Comparison of ENCODE assay signal across 8 cellular contexts in genomic region chr6:35688605-35689322, GRCh38. TPM values are rescaled to one million over a fixed set of nuclear protein-coding genes. Genes with fewer than 3 reads are reported as not detected.
DNase-seq lines count a peak whose midpoint lies in the region; ATAC-seq and TF ChIP-seq lines count a peak whose summit lies in the region.

Gene FKBP5, minus strand, starts transcription at chr6:35688915. Its CDS starts 46,091 bp downstream, at chr6:35642824.

- H3K9ac ChIP-seq in IMR-90 (ENCODE audit: low read depth, low read length) (peak within 1 kb of the TSS; percentile 65; the same call in 1 of the 2 replicates), subcutaneous abdominal adipose tissue (ENCODE audit: low read length in 5 of 5) (peak within 1 kb of the TSS; percentile 39 to 92 (median 86))

- peaks cover 2% of the 10 kb centered on the region; the same call in 1 of the 2 replicates for H3K9me1 ChIP-seq in IMR-90 (ENCODE audit: insufficient read depth, low read length)

- no peak within 1 kb of the TSS for H2BK120ac ChIP-seq in IMR-90 (ENCODE audit: low read depth, low read length)

- peak within 1 kb of the TSS; percentile 87 for H2AK9ac ChIP-seq in IMR-90 (replicated peaks; ENCODE audit: low read depth, low read length, poor library complexity)

- H3K56ac ChIP-seq in IMR-90 (ENCODE audit: extremely low read depth, insufficient read depth, low read length) = no peak within 1 kb of the TSS

- DNase-seq in DMS153 (lab: John Stamatoyannopoulos, UW) = peak; percentile 76
- peak; percentile 80 for DNase-seq in IMR-90
- peak; percentile 86 for DNase-seq in activated gamma-delta T cell treated with anti-CD3 and anti-CD28 coated beads, Interleukin-2, amount 50 U/mL, for 16 hours (ENCODE audit: low read depth)
- DNase-seq in foreskin keratinocyte = peak; percentile 44 to 68

- no peak for TF ChIP-seq CTCF in IMR-90 (conservative IDR thresholded peaks at IDR 0.05; ENCODE audit: low read depth, low read length)
- no peak for TF ChIP-seq CTCF in foreskin keratinocyte (conservative IDR thresholded peaks at IDR 0.05)

- H3K4ac ChIP-seq in IMR-90 (ENCODE audit: low read depth, low read length) = no peak within 1 kb of the TSS

- H3K27me3 ChIP-seq in IMR-90 (ENCODE audit: control insufficient read depth, insufficient read depth, low read length) = no peaks in the 10 kb centered on the region
- no peaks in the 10 kb centered on the region for H3K27me3 ChIP-seq in foreskin keratinocyte
- H3K27me3 ChIP-seq in neuron (ENCODE audit: insufficient read depth, low read length) = no peaks in the 10 kb centered on the region
- H3K27me3 ChIP-seq in subcutaneous abdominal adipose tissue (ENCODE audit: control insufficient read depth in 5 of 5, insufficient read depth in 4 of 5, low read length in 5 of 5) = no peaks in the 10 kb centered on the region

- H2AFZ ChIP-seq in IMR-90 (replicated peaks; ENCODE audit: low read length, poor library complexity) (peak within 1 kb of the TSS; percentile 95), neuron (ENCODE audit: low read depth, low read length) (peak within 1 kb of the TSS; percentile 85)

- peak; percentile 82 for ATAC-seq in GM21515 (IDR thresholded peaks at IDR 0.05; ENCODE audit: unreplicated experiment)
- ATAC-seq in IMR-90 (ENCODE audit: low read depth) = peak; percentile 99
- ATAC-seq in foreskin keratinocyte = peak; percentile 87

- dilution Hi-C loops in IMR-90 (cut with HindIII; ENCODE audit: low sequenced_read_pairs, unreplicated experiment) = no loop called here

- H4K20me1 ChIP-seq in IMR-90 (ENCODE audit: insufficient read depth, low read length) = peaks cover 5% of the 10 kb centered on the region; the same call in 1 of the 2 replicates

- H3K9me3 ChIP-seq in IMR-90 (ENCODE audit: control insufficient read depth, insufficient read depth, low read length) (no peaks in the 10 kb centered on the region), neuron (ENCODE audit: low read length) (no peaks in the 10 kb centered on the region), subcutaneous abdominal adipose tissue (ENCODE audit: control insufficient read depth in 5 of 5, low read length in 5 of 5) (no peaks in the 10 kb centered on the region)

- intact Hi-C loops in IMR-90 (cut with micrococcal nuclease) = no loop called here

- no peak within 1 kb of the TSS for H4K5ac ChIP-seq in IMR-90 (ENCODE audit: low read depth, low read length)

- in situ Hi-C loops in IMR-90 (cut with MboI; ENCODE audit: low sequenced_read_pairs) = no loop called here

- WGBS in IMR-90 (ENCODE audit: extremely low coverage in 2 of 2, insufficient read length in 1 of 2), 2 experiments = 5% methylated on average over 25 of the region's 80 CpGs; no CpG with 5 or more reads in 1 of the 2 experiments

- H3K27ac ChIP-seq in IMR-90 (ENCODE audit: insufficient read depth, low read length) (peak within 1 kb of the TSS; percentile 13; the same call in 1 of the 2 replicates), foreskin keratinocyte (peak within 1 kb of the TSS; percentile 47), subcutaneous abdominal adipose tissue (ENCODE audit: low read depth, low read length) (peak within 1 kb of the TSS; percentile 56)

- peak within 1 kb of the TSS; percentile 84 for H3K23ac ChIP-seq in IMR-90 (ENCODE audit: low read depth, low read length)

- H2BK5ac ChIP-seq in IMR-90 (ENCODE audit: low read depth, low read length, poor library complexity, severe bottlenecking) = no peak within 1 kb of the TSS

- peak; percentile 70 for TF ChIP-seq POLR2A in IMR-90 (IDR thresholded peaks at IDR 0.05; ENCODE audit: low read depth, low read length)
- peak; percentile 91 for TF ChIP-seq POLR2A in Raji (IDR thresholded peaks at IDR 0.05; ENCODE audit: insufficient read depth, low read depth, low read length)

- no peak within 1 kb of the TSS for H2BK20ac ChIP-seq in IMR-90 (ENCODE audit: low read depth, low read length)

- H3K4me2 ChIP-seq in IMR-90 (ENCODE audit: low read depth, low read length) = peak within 1 kb of the TSS; percentile 92

- H3K4me3 ChIP-seq in IMR-90 (ENCODE audit: insufficient read depth, low read depth, low read length) (peak within 1 kb of the TSS; percentile 59), neuron (ENCODE audit: low read length) (peak within 1 kb of the TSS; percentile 63), subcutaneous abdominal adipose tissue (ENCODE audit: low read depth in 1 of 5, low read length in 5 of 5) (peak within 1 kb of the TSS; percentile 68 to 98 (median 96))

- no peak within 1 kb of the TSS for H3K18ac ChIP-seq in IMR-90 (ENCODE audit: low read depth, low read length)

- H3K79me1 ChIP-seq in IMR-90 (ENCODE audit: low read depth in 1 of 2, low read length in 2 of 2) = peaks cover 3 to 6% of the 10 kb centered on the region in 2 experiments; a peak in 2 of 4 replicates

- no TSS peak for BruUV-seq in IMR-90 (replicated peaks; lab: Mats Ljungman, UMichigan)

- H2BK15ac ChIP-seq in IMR-90 (ENCODE audit: low read depth, low read length) = no peak within 1 kb of the TSS

- H3K14ac ChIP-seq in IMR-90 (replicated peaks; ENCODE audit: low read depth, low read length) = peak within 1 kb of the TSS; percentile 26

- CTCF ChIA-PET in IMR-90 (lab: Yijun Ruan, JAX) = no interaction called here

- peak within 1 kb of the TSS in 1 of 2 experiments; percentile 31; a peak in 1 of 4 replicates for H4K8ac ChIP-seq in IMR-90 (ENCODE audit: low read depth in 2 of 2, low read length in 2 of 2)

- no peaks in the 10 kb centered on the region for H3K36me3 ChIP-seq in IMR-90 (ENCODE audit: control insufficient read depth, insufficient read depth, low read length)
- no peaks in the 10 kb centered on the region for H3K36me3 ChIP-seq in neuron (ENCODE audit: insufficient read depth, low read length)
- peaks cover 0 to 4% (median 0%) of the 10 kb centered on the region in 5 donors for H3K36me3 ChIP-seq in subcutaneous abdominal adipose tissue (ENCODE audit: control insufficient read depth in 5 of 5, insufficient read depth in 5 of 5, low read length in 5 of 5)

- no peak within 1 kb of the TSS for H4K91ac ChIP-seq in IMR-90 (ENCODE audit: insufficient read depth, low read depth, low read length)

- POLR2A ChIA-PET in IMR-90 (lab: Charles Lee; ENCODE audit: unreplicated experiment) = no interaction called here

- no peak for TF ChIP-seq RAD21 in IMR-90 (IDR thresholded peaks at IDR 0.05; ENCODE audit: low read length)

- H2AK5ac ChIP-seq in IMR-90 (ENCODE audit: low read depth, low read length) = peak within 1 kb of the TSS; percentile 64; the same call in 1 of the 2 replicates

- peaks cover 2% of the 10 kb centered on the region; the same call in 1 of the 2 replicates for H3K4me1 ChIP-seq in IMR-90 (ENCODE audit: control insufficient read depth, insufficient read depth, low read length)
- peaks cover 8% of the 10 kb centered on the region for H3K4me1 ChIP-seq in foreskin keratinocyte
- peaks cover 11% of the 10 kb centered on the region for H3K4me1 ChIP-seq in neuron (ENCODE audit: insufficient read depth, low read length)
- H3K4me1 ChIP-seq in subcutaneous abdominal adipose tissue (ENCODE audit: control insufficient read depth in 5 of 5, insufficient read depth in 5 of 5, low read length in 5 of 5) = peaks cover 2 to 35% (median 21%) of the 10 kb centered on the region in 5 donors

TF ChIP-seq in IMR-90, 13 proteins besides CTCF, POLR2A, EP300 and RAD21:
- TF ChIP-seq USF2 (IDR thresholded peaks at IDR 0.05; ENCODE audit: low read depth, low read length) = peak; percentile 72
- TF ChIP-seq CEBPB (IDR thresholded peaks at IDR 0.05; ENCODE audit: low read depth, low read length) = no peak
- no peak for TF ChIP-seq MAFK (IDR thresholded peaks at IDR 0.05; ENCODE audit: low read depth, low read length)
- peak; percentile 51; the same call in 1 of the 2 replicates for TF ChIP-seq MXI1 (IDR thresholded peaks at IDR 0.05; ENCODE audit: borderline replicate concordance, low read depth, low read length)
- TF ChIP-seq MAZ (IDR thresholded peaks at IDR 0.05; ENCODE audit: borderline replicate concordance, low read depth, low read length) = peak; percentile 70; the same call in 1 of the 2 replicates
- no peak for TF ChIP-seq RCOR1 (IDR thresholded peaks at IDR 0.05; ENCODE audit: insufficient replicate concordance, low read length)
- no peak for TF ChIP-seq NFE2L2 (IDR thresholded peaks at IDR 0.05; ENCODE audit: low read depth, low read length)
- TF ChIP-seq FOS (IDR thresholded peaks at IDR 0.05; ENCODE audit: low read depth, low read length) = no peak

RNA-seq across cellular contexts. Expression of gene FKBP5, which starts in this region (rescaled TPM):
- total RNA-seq in IMR-90 (2012; rRNA removed) (7.0 and 10.0 TPM in 2 replicates), foreskin keratinocyte (42.2 and 59.4 TPM in 2 replicates)
- polyA plus RNA-seq in IMR-90 (2012; rRNA removed) (5.6 and 6.8 TPM in 2 replicates), foreskin keratinocyte (28.1 and 41.8 TPM in 2 replicates)
- 1.2 and 2.7 TPM in 2 replicates for polyA plus RNA-seq in IMR-90 (2012; cell fraction: cytosol; rRNA removed)
- polyA plus RNA-seq in IMR-90 (2012; cell fraction: nucleus; rRNA removed; ENCODE audit: low replicate concordance) = 0.62 and 3.4 TPM in 2 replicates

Comparison
In these comparisons a context has a peak if more than half of its experiments do, and no peak if none do; other contexts are left out.
1. Peak in every context shown above with its lines: DNase-seq, ATAC-seq, H3K4me3 ChIP-seq and H3K27ac ChIP-seq.